8 cellular contexts compared by ENCODE assay signal in genomic region chr1:204506091-204506968, GRCh38. TPM values are rescaled to one million over a fixed set of nuclear protein-coding genes. Genes with fewer than 3 reads are reported as not detected.
DNase-seq lines count a peak whose midpoint lies in the region; ATAC-seq, FAIRE-seq and TF ChIP-seq lines count a peak whose summit lies in the region.

No MANE protein-coding gene starts in this region.

- H3K4me1 ChIP-seq in GM12878 (ENCODE audit: control insufficient read depth, insufficient read depth, low read length) (peaks cover 4% of the 10 kb centered on the region), iPS-15b (ENCODE audit: control insufficient read depth, insufficient read depth, low read length) (peaks cover 4% of the 10 kb centered on the region), sigmoid colon (peaks cover 0 to 17% (median 5%) of the 10 kb centered on the region in 4 donors)

- H3K36me3 Mint-ChIP-seq in T-helper 17 cell (ENCODE audit: low read depth), result no peaks in the 10 kb centered on the region

- H2AFZ ChIP-seq in GM12878 (ENCODE audit: control insufficient read depth, low read depth, low read length), result peak overlapping the region; percentile 74

- intact Hi-C loops in GM12878 (cut with micrococcal nuclease; ENCODE audit: unreplicated experiment), result loop anchor here (1.0 to 10.0 kb wide), 4 partner anchors 10 to 342 kb away; partner anchors contain the start of genes MDM4 and REN
- intact Hi-C loops in sigmoid colon (cut with DNase I), result no loop called here

- no peaks in the 10 kb centered on the region for H3K27me3 Mint-ChIP-seq in T-helper 17 cell

- POLR2A ChIA-PET in GM12878 (lab: Charles Lee), result interaction anchor here (0.6 to 6.2 kb wide), 15 partner anchors 11 to 645 kb away, joined by 3 to 55 read pairs (median 4); partner anchors contain the start of genes MDM4 and PIK3C2B

- H3K9me3 ChIP-seq in T-helper 17 cell (ENCODE audit: control insufficient read depth, low read length, poor library complexity, severe bottlenecking) (no peaks in the 10 kb centered on the region), GM12878 (replicated peaks; ENCODE audit: control insufficient read depth, insufficient read depth, low read length) (no peaks in the 10 kb centered on the region), iPS-15b (ENCODE audit: control insufficient read depth, insufficient read depth, low read length) (no peaks in the 10 kb centered on the region), sigmoid colon (no peaks in the 10 kb centered on the region)

- FAIRE-seq in GM12878 (lab: Jason Lieb, UNC), result no peak

- peak overlapping the region; percentile 94 for H3K27ac Mint-ChIP-seq in T-helper 17 cell

- no peak for TF ChIP-seq POLR2A in GM12878 (IDR thresholded peaks at IDR 0.05; ENCODE audit: low read depth, low read length)
- no peak for TF ChIP-seq POLR2A in sigmoid colon (IDR thresholded peaks at IDR 0.05)

- H3K4me1 Mint-ChIP-seq in T-helper 17 cell, result peaks cover 26% of the 10 kb centered on the region

- ATAC-seq in GM18502 (IDR thresholded peaks at IDR 0.05; ENCODE audit: poor library complexity, unreplicated experiment) (peak; percentile 72), HG02943 (IDR thresholded peaks at IDR 0.05; ENCODE audit: low read depth, unreplicated experiment) (peak; percentile 65), T-helper 17 cell (peak; percentile 67), GM12878 (peak; percentile 85)

- peak overlapping the region; percentile 70 for H3K4me2 ChIP-seq in GM12878 (ENCODE audit: control insufficient read depth, insufficient read depth)

- H3K4me3 Mint-ChIP-seq in T-helper 17 cell, result peak overlapping the region; percentile 76

- in situ Hi-C loops in GM12878 (cut with MboI), result loop anchor here (10.0 to 25.0 kb wide), 2 partner anchors 342 to 1219 kb away; partner anchors contain the start of gene REN

- CTCF ChIA-PET in GM12878 (lab: Yijun Ruan, JAX), result interaction anchor here (0.7 to 39.0 kb wide), 20 partner anchors 8 to 301 kb away, joined by 3 to 2021 read pairs (median 6); partner anchors contain the start of genes MDM4 and PIK3C2B

- peak in 1 of 2 experiments; percentile 66; a peak in 1 of 4 replicates for TF ChIP-seq EP300 in GM12878 (IDR thresholded peaks at IDR 0.05; ENCODE audit: borderline replicate concordance in 1 of 2, control insufficient read depth in 1 of 2, low read depth in 2 of 2, low read length in 2 of 2)
- TF ChIP-seq EP300 in sigmoid colon (IDR thresholded peaks at IDR 0.05), result no peak

- TF ChIP-seq RAD21 in GM12878 (IDR thresholded peaks at IDR 0.05; ENCODE audit: insufficient read depth, low read depth, low read length), result no peak

- RAD21 ChIA-PET in GM12878 (lab: Charles Lee; ENCODE audit: unreplicated experiment), result interaction anchor here (0.6 to 5.0 kb wide), 30 partner anchors 9 to 301 kb away, joined by 3 to 69 read pairs (median 10); partner anchors contain the start of genes MDM4 and PIK3C2B

- no peaks in the 10 kb centered on the region for H3K79me2 ChIP-seq in GM12878 (ENCODE audit: control insufficient read depth, insufficient read depth, low read length)

- H3K4me3 ChIP-seq in GM12878, result peak overlapping the region; percentile 69
- H3K4me3 ChIP-seq in iPS-15b (ENCODE audit: low read depth, low read length), result peak overlapping the region; percentile 68
- peak overlapping the region; percentile 41 to 56 (median 46) for H3K4me3 ChIP-seq in sigmoid colon

- H3K36me3 ChIP-seq in GM12878 (ENCODE audit: control insufficient read depth in 2 of 2, insufficient read depth in 2 of 2, low read length in 1 of 2) (no peaks in the 10 kb centered on the region), iPS-15b (ENCODE audit: control insufficient read depth, insufficient read depth, low read length) (no peaks in the 10 kb centered on the region), sigmoid colon (no peaks in the 10 kb centered on the region)

- no TSS peak for BruUV-seq in GM12878 (replicated peaks; lab: Mats Ljungman, UMichigan)

- no peaks in the 10 kb centered on the region for H4K20me1 ChIP-seq in GM12878 (ENCODE audit: control insufficient read depth, insufficient read depth)

- peak; percentile 96 for DNase-seq in NCI-H1694 treated with DMSO at 0.1 percent for 48 hours (lab: John Stamatoyannopoulos, UW)
- peak; percentile 26 to 48 (median 46) for DNase-seq in T-helper 17 cell
- DNase-seq in GM12878 (ENCODE audit: low read depth, low spot score), result peak; percentile 88
- peak; percentile 87 for DNase-seq in sigmoid colon
- no peak for DNase-seq in 8988T

- peak overlapping the region; percentile 59 for H3K9ac ChIP-seq in GM12878 (ENCODE audit: control insufficient read depth, insufficient read depth, low read length)
- H3K9ac ChIP-seq in iPS-15b (ENCODE audit: low read depth, low read length), result peak overlapping the region; percentile 62

- SMC1A ChIA-PET in GM12878 (lab: Charles Lee; ENCODE audit: uncharacterized antibody, unreplicated experiment), result interaction anchor here (0.6 to 19.3 kb wide), 26 partner anchors 10 to 1944 kb away, joined by 3 to 939 read pairs (median 5); partner anchors contain the start of genes MDM4 and PIK3C2B

- H3K27ac ChIP-seq in GM12878 (ENCODE audit: control insufficient read depth, insufficient read depth) (peak overlapping the region; percentile 59), sigmoid colon (peak overlapping the region; percentile 83 to 93 (median 89))

- H3K27me3 ChIP-seq in GM12878 (replicated peaks in 1 of 2; ENCODE audit: control insufficient read depth in 2 of 2, insufficient read depth in 2 of 2, low read length in 1 of 2) (no peaks in the 10 kb centered on the region), iPS-15b (ENCODE audit: control insufficient read depth, insufficient read depth, low read length) (no peaks in the 10 kb centered on the region), sigmoid colon (no peaks in the 10 kb centered on the region)

- WGBS in GM12878 (ENCODE audit: insufficient coverage, insufficient replicate concordance, low lambda C conversion rate, missing lambda C conversion rate), result under 1% methylated on average over 31 of the region's 31 CpGs
- 0 to 2% methylated on average over 31 of the region's 31 CpGs for WGBS in sigmoid colon, 2 donors

- TF ChIP-seq CTCF in GM12878 (IDR thresholded peaks at IDR 0.05 in 2 of 3, conservative IDR thresholded peaks at IDR 0.05 in 1 of 3; ENCODE audit: control insufficient read depth in 2 of 3, extremely low read depth in 1 of 3, insufficient read depth in 1 of 3, low read depth in 3 of 3, low read length in 3 of 3), result no peak
- TF ChIP-seq CTCF in sigmoid colon (IDR thresholded peaks at IDR 0.05), result no peak

TF ChIP-seq in GM12878, 131 proteins besides CTCF, POLR2A, EP300 and RAD21 (continues in another document):
- TF ChIP-seq MXI1 (IDR thresholded peaks at IDR 0.05; ENCODE audit: low read depth, low read length) (no peak), PKNOX1 (IDR thresholded peaks at IDR 0.05) (peak; percentile 48; the same call in 1 of the 2 replicates), MTA2 (IDR thresholded peaks at IDR 0.05; ENCODE audit: low read depth) (no peak; the same call in 1 of the 2 replicates)

RNA-seq across cellular contexts. Expression of gene MDM4, which starts 9.9 kb away (rescaled TPM):
- total RNA-seq in T-helper 17 cell, result 100 to 1,000 TPM; 205 to 225 TPM
- total RNA-seq in GM12878 (2013; cell fraction: nucleolus; rRNA removed), result 590 and 594 TPM in 2 replicates
- 36.8 and 43.9 TPM in 2 replicates for total RNA-seq in GM12878 (2014; rRNA removed)
- total RNA-seq in GM12878 (2014; rRNA removed; fragmentation: Illumina TruSeq; extraction: Trizol), result 36.1 and 37.8 TPM in 2 replicates
- 54.5 and 64.5 TPM in 2 replicates for total RNA-seq in GM12878 (2021)
- 12.2 TPM for polyA plus RNA-seq in GM12878 (2011; ENCODE audit: low read depth)
- polyA plus RNA-seq in GM12878 (2011; rRNA removed), result 74.4 and 108 TPM in 2 replicates
- 22.1 and 23.4 TPM in 2 replicates for polyA plus RNA-seq in GM12878 (2011; cell fraction: cytosol; rRNA removed)
- 82.8 and 85.3 TPM in 2 replicates for polyA plus RNA-seq in GM12878 (2011; cell fraction: nucleus; rRNA removed)
- 17.2 and 22.3 TPM in 2 replicates for polyA plus RNA-seq in GM12878 (2012)
- polyA plus RNA-seq in GM12878 (2014; fragmentation: Illumina TruSeq; extraction: Trizol), result 12.4 and 13.7 TPM in 2 replicates
- 10 to 100 TPM in 1 of 2 experiments, 1 to 10 TPM in 1; 2.5 to 11.5 TPM for polyA plus RNA-seq in GM12878 (2014; fragmentation: Nextera tagmentation; extraction: Ambion mirVana)
- polyA plus RNA-seq in GM12878 (2014; rRNA removed), result 20.5 and 20.6 TPM in 2 replicates
- polyA plus RNA-seq in GM12878 (2016; fragmentation: Nextera tagmentation; extraction: Ambion mirVana), result 10 to 100 TPM; 22.3 to 23.2 TPM
- 148 and 214 TPM in 2 replicates for polyA minus RNA-seq in GM12878 (2011; rRNA and poly(A)+ RNA removed)
- polyA minus RNA-seq in GM12878 (2011; cell fraction: cytosol; rRNA and poly(A)+ RNA removed), result 33.7 and 38.1 TPM in 2 replicates
- polyA minus RNA-seq in GM12878 (2011; cell fraction: nucleus; rRNA and poly(A)+ RNA removed), result 161 and 227 TPM in 2 replicates
- 10 to 100 TPM; 48.2 to 82.0 (median 53.1) TPM for total RNA-seq in sigmoid colon
- 10 to 100 TPM in 1 of 3 donors, 1 to 10 TPM in 2; 1.2 to 14.9 (median 1.8) TPM for polyA plus RNA-seq in sigmoid colon

RNA-seq across cellular contexts. Expression of gene PIK3C2B, which starts 11.7 kb away (rescaled TPM):
- total RNA-seq in T-helper 17 cell, result 10 to 100 TPM; 35.7 to 51.9 TPM
- 98.5 and 110 TPM in 2 replicates for total RNA-seq in GM12878 (2013; cell fraction: nucleolus; rRNA removed)
- 13.9 and 16.3 TPM in 2 replicates for total RNA-seq in GM12878 (2014; rRNA removed)
- 8.5 and 9.2 TPM in 2 replicates for total RNA-seq in GM12878 (2014; rRNA removed; fragmentation: Illumina TruSeq; extraction: Trizol)
- total RNA-seq in GM12878 (2021), result 33.5 and 38.1 TPM in 2 replicates
- 8.3 TPM for polyA plus RNA-seq in GM12878 (2011; ENCODE audit: low read depth)
- polyA plus RNA-seq in GM12878 (2011; rRNA removed), result 15.9 and 33.9 TPM in 2 replicates
- 33.1 and 36.7 TPM in 2 replicates for polyA plus RNA-seq in GM12878 (2011; cell fraction: cytosol; rRNA removed)
- 55.9 and 60.7 TPM in 2 replicates for polyA plus RNA-seq in GM12878 (2011; cell fraction: nucleus; rRNA removed)
- 10.1 and 10.7 TPM in 2 replicates for polyA plus RNA-seq in GM12878 (2012)
- polyA plus RNA-seq in GM12878 (2014; fragmentation: Illumina TruSeq; extraction: Trizol), result 10.2 and 14.4 TPM in 2 replicates
- polyA plus RNA-seq in GM12878 (2014; fragmentation: Nextera tagmentation; extraction: Ambion mirVana), result 1 to 10 TPM; 2.2 to 5.0 TPM
- 23.8 and 28.2 TPM in 2 replicates for polyA plus RNA-seq in GM12878 (2014; rRNA removed)
- 1 to 10 TPM; 6.0 to 8.2 TPM for polyA plus RNA-seq in GM12878 (2016; fragmentation: Nextera tagmentation; extraction: Ambion mirVana)
- 69.9 and 86.4 TPM in 2 replicates for polyA minus RNA-seq in GM12878 (2011; rRNA and poly(A)+ RNA removed)
- polyA minus RNA-seq in GM12878 (2011; cell fraction: cytosol; rRNA and poly(A)+ RNA removed), result 37.2 and 39.0 TPM in 2 replicates
- 38.8 and 80.3 TPM in 2 replicates for polyA minus RNA-seq in GM12878 (2011; cell fraction: nucleus; rRNA and poly(A)+ RNA removed)
- 10 to 100 TPM in 3 of 4 donors, 1 to 10 TPM in 1; 9.2 to 29.9 (median 16.0) TPM for total RNA-seq in sigmoid colon
- 10 to 100 TPM; 11.4 to 47.6 (median 17.1) TPM for polyA plus RNA-seq in sigmoid colon
